8 cellular contexts compared by ENCODE assay signal in genomic region chr22:40107756-40108437, GRCh38.
DNase-seq lines count a peak whose midpoint lies in the region; ATAC-seq and TF ChIP-seq lines count a peak whose summit lies in the region.

No MANE protein-coding gene starts in this region.

- TF ChIP-seq CTCF in omental fat pad (IDR thresholded peaks at IDR 0.05): no peak
- no peak for TF ChIP-seq CTCF in glutamatergic neuron (IDR thresholded peaks at IDR 0.05; ENCODE audit: partially characterized antibody, unreplicated experiment)
- no peak for TF ChIP-seq CTCF in lower leg skin (IDR thresholded peaks at IDR 0.05)

- peak; percentile 80 for ATAC-seq in omental fat pad (ENCODE audit: low FRiP score)
- ATAC-seq in HG02981 (IDR thresholded peaks at IDR 0.05; ENCODE audit: unreplicated experiment): no peak

- H3K4me3 Mint-ChIP-seq in T-helper 2 cell treated with Interferon-gamma antibody and Interleukin-4, amounts not matched to agents 5 μg/mL and 100 μg/mL, for 36 hours: peak overlapping the region; percentile 85
- H3K4me3 Mint-ChIP-seq in glutamatergic neuron (ENCODE audit: unreplicated experiment): no peak overlapping the region

- TF ChIP-seq POLR2A in lower leg skin (IDR thresholded peaks at IDR 0.05): no peak

- H3K9me3 ChIP-seq in duodenal mucosa (ENCODE audit: control insufficient read depth in 1 of 2, low read length in 2 of 2): no peaks in the 10 kb centered on the region

- H3K36me3 ChIP-seq in duodenal mucosa (ENCODE audit: control insufficient read depth in 1 of 2, insufficient read depth in 2 of 2, low read length in 2 of 2): no peaks in the 10 kb centered on the region

- peak overlapping the region; percentile 89 for H3K27ac Mint-ChIP-seq in T-helper 2 cell treated with Interferon-gamma antibody and Interleukin-4, amounts not matched to agents 5 μg/mL and 100 μg/mL, for 36 hours
- no peak overlapping the region for H3K27ac Mint-ChIP-seq in glutamatergic neuron (ENCODE audit: unreplicated experiment)

- H3K9me3 Mint-ChIP-seq in T-helper 2 cell treated with Interferon-gamma antibody and Interleukin-4, amounts not matched to agents 5 μg/mL and 100 μg/mL, for 36 hours: peaks cover 5% of the 10 kb centered on the region
- H3K9me3 Mint-ChIP-seq in glutamatergic neuron (ENCODE audit: unreplicated experiment): no peaks in the 10 kb centered on the region

- H3K36me3 Mint-ChIP-seq in T-helper 2 cell treated with Interferon-gamma antibody and Interleukin-4, amounts not matched to agents 5 μg/mL and 100 μg/mL, for 36 hours (ENCODE audit: low read depth): peaks cover 12% of the 10 kb centered on the region
- no peaks in the 10 kb centered on the region for H3K36me3 Mint-ChIP-seq in glutamatergic neuron (ENCODE audit: unreplicated experiment)

- DNase-seq in Daoy (ENCODE audit: low read depth): peak; percentile 58
- peak; percentile 25 for DNase-seq in T-helper 2 cell treated with Interferon-gamma antibody and Interleukin-4, amounts not matched to agents 5 μg/mL and 100 μg/mL, for 36 hours (ENCODE audit: low spot score)
- no peak for DNase-seq in omental fat pad (ENCODE audit: low spot score)
- DNase-seq in glutamatergic neuron: no peak
- DNase-seq in D341Med (ENCODE audit: low spot score): no peak
- no peak for DNase-seq in lower leg skin (ENCODE audit: low spot score in 2 of 2)

- H3K4me1 ChIP-seq in duodenal mucosa (ENCODE audit: control insufficient read depth in 1 of 2, insufficient read depth in 2 of 2, low read length in 2 of 2): peaks cover 12 to 26% of the 10 kb centered on the region in 2 donors

- H3K4me3 ChIP-seq in duodenal mucosa (ENCODE audit: low read depth in 1 of 2, low read length in 2 of 2) (peak overlapping the region; percentile 50 to 62), lower leg skin (ENCODE audit: low read depth, poor library complexity, severe bottlenecking) (no peak overlapping the region)

- H3K27ac ChIP-seq in duodenal mucosa (ENCODE audit: low read depth, low read length): no peak overlapping the region

- no peaks in the 10 kb centered on the region for H3K27me3 Mint-ChIP-seq in T-helper 2 cell treated with Interferon-gamma antibody and Interleukin-4, amounts not matched to agents 5 μg/mL and 100 μg/mL, for 36 hours (ENCODE audit: low read depth)
- H3K27me3 Mint-ChIP-seq in glutamatergic neuron (ENCODE audit: unreplicated experiment): no peaks in the 10 kb centered on the region

- H3K9ac ChIP-seq in duodenal mucosa (ENCODE audit: low read depth in 1 of 2, low read length in 2 of 2): peak overlapping the region; percentile 40 to 60

- WGBS in lower leg skin, 2 donors: 9 to 12% methylated on average over 6 of the region's 6 CpGs

- intact Hi-C loops in lower leg skin (cut with DNase I; ENCODE audit: low total_unique reads): no loop called here

- H3K27me3 ChIP-seq in duodenal mucosa (ENCODE audit: control insufficient read depth in 1 of 2, insufficient read depth in 2 of 2, low read length in 2 of 2): no peaks in the 10 kb centered on the region

- peaks cover 53% of the 10 kb centered on the region for H3K4me1 Mint-ChIP-seq in T-helper 2 cell treated with Interferon-gamma antibody and Interleukin-4, amounts not matched to agents 5 μg/mL and 100 μg/mL, for 36 hours (ENCODE audit: low read depth)
- peaks cover 2% of the 10 kb centered on the region for H3K4me1 Mint-ChIP-seq in glutamatergic neuron (ENCODE audit: low read depth, unreplicated experiment)

Comparison
In these comparisons a context has a peak if more than half of its experiments do, and no peak if none do; other contexts are left out.
1. DNase-seq: peak in Daoy (single experiment) and T-helper 2 cell treated with Interferon-gamma antibody and Interleukin-4, amounts not matched to agents 5 μg/mL and 100 μg/mL, for 36 hours (single experiment); none in omental fat pad (single experiment), glutamatergic neuron (single experiment), D341Med (single experiment) and lower leg skin (0 of 2).